In the genomic region with DNA sequence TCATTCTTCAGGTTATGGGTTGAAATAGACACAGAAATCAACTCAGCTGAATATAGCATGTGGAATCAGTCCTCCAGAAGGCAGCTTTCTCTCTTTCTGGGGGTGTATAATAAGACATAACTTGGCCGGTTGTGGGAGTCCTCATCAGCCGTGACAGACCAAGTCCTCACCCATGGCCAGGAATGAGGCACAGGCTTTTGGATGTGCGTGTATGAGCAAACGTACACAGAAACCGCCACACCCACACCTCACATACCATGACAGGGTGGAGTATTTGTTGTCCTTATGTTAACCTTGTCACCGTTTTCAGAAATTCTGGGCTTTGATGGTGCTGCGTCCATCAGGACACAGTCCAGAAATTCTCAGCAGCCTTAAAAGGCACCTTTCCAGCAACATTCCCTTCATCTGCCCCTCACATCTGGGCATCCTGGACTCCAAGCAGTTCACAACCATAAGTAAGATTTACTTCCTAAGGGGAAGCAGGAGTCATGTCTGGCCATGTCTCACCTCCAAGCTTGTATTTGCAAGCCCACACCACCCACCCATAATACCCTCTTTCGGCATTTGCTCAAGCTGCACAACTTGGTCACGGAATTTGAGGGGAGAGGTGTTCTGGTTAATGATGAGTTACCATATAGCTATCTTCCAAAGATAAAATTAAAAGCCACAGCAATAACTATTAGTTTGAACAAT, we compare ENCODE assay signal across 1 cellular context.
TF ChIP-seq lines count a peak whose summit lies in the region.

No MANE protein-coding gene starts in this region.

TF ChIP-seq in A549, 52 proteins besides CTCF, POLR2A, EP300 and RAD21 (continued from another document):
- TF ChIP-seq FOSL2 (IDR thresholded peaks at IDR 0.05) (no peak), FOSL2 (CRISPR knock-in tag; IDR thresholded peaks at IDR 0.05) (peak; percentile 36; the same call in 1 of the 2 replicates), CBX2 (IDR thresholded peaks at IDR 0.05; ENCODE audit: borderline replicate concordance, low read depth) (no peak), HOXB13 (CRISPR knock-in tag; IDR thresholded peaks at IDR 0.05; ENCODE audit: low read depth) (no peak), GATA3 (IDR thresholded peaks at IDR 0.05; ENCODE audit: borderline replicate concordance) (peak; percentile 62; the same call in 1 of the 2 replicates), SMC3 (IDR thresholded peaks at IDR 0.05) (no peak), HDAC2 (IDR thresholded peaks at IDR 0.05) (no peak), ZFP36 (IDR thresholded peaks at IDR 0.05; ENCODE audit: borderline replicate concordance, partially characterized antibody) (no peak)
